ENCODE assay signal across 8 cellular contexts in the genomic region with DNA sequence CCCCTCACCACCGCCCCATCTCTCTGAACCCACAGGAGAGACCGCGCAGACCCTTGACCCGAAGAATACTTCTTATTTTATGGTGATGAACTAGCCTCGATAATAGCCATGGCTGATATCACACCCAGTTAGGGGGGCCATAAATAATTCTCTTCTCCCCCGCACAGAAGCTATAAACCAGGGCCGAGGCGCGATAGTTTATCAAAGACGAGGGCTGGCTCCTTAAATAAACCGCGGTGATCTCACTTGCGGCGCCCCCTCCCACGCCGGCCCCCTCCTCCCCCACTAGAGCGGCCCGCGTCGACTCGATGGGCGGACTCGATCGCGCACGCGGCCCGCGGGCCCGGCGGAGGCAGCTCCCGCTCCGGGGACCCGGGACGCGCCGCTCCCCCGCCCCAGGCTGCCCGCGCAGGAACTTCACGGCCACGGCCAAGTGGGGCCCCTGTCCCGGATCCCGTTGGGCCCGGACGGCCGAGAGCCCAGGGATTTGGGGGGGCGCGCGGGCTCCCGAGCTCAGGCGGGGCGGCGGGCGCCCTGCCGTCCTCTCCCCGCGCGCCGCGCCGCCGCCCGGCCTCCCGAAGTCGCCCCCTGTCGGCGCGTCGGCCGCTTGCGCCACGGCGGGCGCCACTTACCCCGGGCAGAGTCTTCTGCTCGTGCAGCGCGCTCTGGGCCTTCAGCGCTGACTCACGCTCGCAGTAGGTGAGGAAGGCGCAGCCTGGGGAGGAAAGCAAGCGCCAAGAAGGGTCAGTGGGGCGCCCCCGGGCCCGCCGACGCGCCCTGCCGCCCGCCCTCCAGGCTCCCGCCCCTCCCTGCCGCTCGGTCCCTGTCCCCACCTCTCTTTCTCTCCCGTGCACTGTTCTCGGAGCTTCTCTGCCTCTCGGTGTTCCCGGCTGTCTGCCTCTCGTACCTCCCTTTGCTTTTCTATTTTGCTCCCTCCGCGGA.
A peak's percentile ranks its signal among the peaks of the same experiment; 100 is the strongest.
DNase-seq lines count a peak whose midpoint lies in the region; ATAC-seq and TF ChIP-seq lines count a peak whose summit lies in the region.

No MANE protein-coding gene starts in this region.

- no peak overlapping the region for H3K27ac ChIP-seq in coronary artery

- no peaks in the 10 kb centered on the region for H3K9me3 ChIP-seq in mucosa of descending colon

- no peaks in the 10 kb centered on the region for H3K36me3 ChIP-seq in mucosa of descending colon (ENCODE audit: low read depth)

- intact Hi-C loops in mucosa of descending colon (cut with DNase I, micrococcal nuclease) = no loop called here

- peak; percentile 73 for ATAC-seq in mucosa of descending colon
- ATAC-seq in GM18498 (IDR thresholded peaks at IDR 0.05; ENCODE audit: unreplicated experiment) = no peak
- no peak for ATAC-seq in HG02973 (IDR thresholded peaks at IDR 0.05; ENCODE audit: unreplicated experiment)
- no peak for ATAC-seq in HG03135 (IDR thresholded peaks at IDR 0.05; ENCODE audit: unreplicated experiment)

- TF ChIP-seq CTCF in LNCAP (IDR thresholded peaks at IDR 0.05) (peak; percentile 45), coronary artery (IDR thresholded peaks at IDR 0.05) (no peak), mucosa of descending colon (IDR thresholded peaks at IDR 0.05) (peak; percentile 21)

- peak; percentile 76 for DNase-seq in Daoy (ENCODE audit: low read depth)
- no peak for DNase-seq in coronary artery (ENCODE audit: low spot score)
- peak in 2 of 3 donors; percentile 14 to 34 for DNase-seq in mucosa of descending colon
- no peak for DNase-seq in H4 (ENCODE audit: low spot score)

- H3K4me1 ChIP-seq in mucosa of descending colon (ENCODE audit: low read depth) = no peaks in the 10 kb centered on the region

- H3K4me3 ChIP-seq in coronary artery (peak overlapping the region; percentile 54), mucosa of descending colon (no peak overlapping the region)

Comparison
In these comparisons a context has a peak if more than half of its experiments do, and no peak if none do; other contexts are left out.
1. DNase-seq: peak in Daoy (single experiment) and mucosa of descending colon (2 of 3); none in coronary artery (single experiment) and H4 (single experiment).